16 cellular contexts compared by ENCODE assay signal in genomic region chrX:109740076-109740809, GRCh38. TPM values are rescaled to one million over a fixed set of nuclear protein-coding genes. Genes with fewer than 3 reads are reported as not detected.
DNase-seq lines count a peak whose midpoint lies in the region; ATAC-seq and TF ChIP-seq lines count a peak whose summit lies in the region.
"Had no signal": no experiment of that assay in that cellular context is flagged by ENCODE, and none has a peak within 500 bp of the region (broad histone marks: within the 10 kb centered on the region; RNA-seq: fewer than 3 reads in every experiment).

No MANE protein-coding gene starts in this region.

- H3K79me2 ChIP-seq in smooth muscle cell (ENCODE audit: low read depth) = no peaks in the 10 kb centered on the region

- peak; percentile 31 for ATAC-seq in left colon
- ATAC-seq in upper lobe of right lung = peak; percentile 88
- ATAC-seq: activated CD8-positive, alpha-beta T cell treated with anti-CD3 and anti-CD28 coated beads, Interleukin-2, amount 10 ng/mL, durations not matched to agents 7 days and 5 days; natural killer cell treated with Interleukin-12 subunit alpha and Interleukin-12 subunit beta and Interleukin-15 and Interleukin-18, amount 100 ng/mL, for 72 hours had no signal

- no peak overlapping the region for H3K9ac ChIP-seq in smooth muscle cell (ENCODE audit: low read depth)

- intact Hi-C loops in left colon (cut with DNase I, micrococcal nuclease) (no loop called here), upper lobe of right lung (cut with DNase I) (no loop called here)

- no peaks in the 10 kb centered on the region for H3F3A ChIP-seq in smooth muscle cell (ENCODE audit: low read depth)

- 55% methylated on average over 3 of the region's 3 CpGs for WGBS in smooth muscle cell (ENCODE audit: low lambda C conversion rate)

- H3K36me3 ChIP-seq in upper lobe of right lung = no peaks in the 10 kb centered on the region
- no peaks in the 10 kb centered on the region for H3K36me3 ChIP-seq in smooth muscle cell (ENCODE audit: low read depth)
- H3K36me3 ChIP-seq: tibial artery had no signal

- H3K4me3 ChIP-seq in upper lobe of right lung (no peak overlapping the region), smooth muscle cell (no peak overlapping the region)
- H3K4me3 ChIP-seq: tibial artery had no signal

- DNase-seq in DMS53 (lab: John Stamatoyannopoulos, UW) (peak; percentile 32), DMS53 treated with DMSO at 0.1 percent for 48 hours (lab: John Stamatoyannopoulos, UW; ENCODE audit: unreplicated experiment) (no peak), amniotic epithelial cell (ENCODE audit: low read depth) (peak; percentile 84), left colon (no peak), upper lobe of right lung (no peak), RPMI8226 (no peak), smooth muscle cell (lab: John Stamatoyannopoulos, UW; ENCODE audit: unreplicated experiment) (no peak), NCI-H2081 treated with DMSO at 0.1 percent for 48 hours (lab: John Stamatoyannopoulos, UW) (no peak)
- DNase-seq: activated CD8-positive, alpha-beta T cell treated with anti-CD3 and anti-CD28 coated beads, Interleukin-2, amount 10 ng/mL, durations not matched to agents 7 days and 5 days; activated naive CD4-positive, alpha-beta T cell; cerebellar nuclear complex; stimulated activated CD4-positive, alpha-beta T cell treated with anti-CD3 and anti-CD28 coated beads, Interleukin-12 subunit alpha, Interleukin-12 subunit beta, amount 100 ng/mL, for 4 hours; T-helper 2 cell; tibial artery had no signal

- H3K27ac ChIP-seq in upper lobe of right lung (peak overlapping the region; percentile 51), smooth muscle cell (ENCODE audit: low read depth) (no peak overlapping the region)
- H3K27ac ChIP-seq: 22Rv1, tibial artery had no signal

- TF ChIP-seq CTCF in upper lobe of right lung (IDR thresholded peaks at IDR 0.05) (no peak), smooth muscle cell (IDR thresholded peaks at IDR 0.05; ENCODE audit: borderline replicate concordance, insufficient read depth, poor library complexity, severe bottlenecking) (no peak)

- no peaks in the 10 kb centered on the region for H3K9me3 ChIP-seq in upper lobe of right lung
- no peaks in the 10 kb centered on the region for H3K9me3 ChIP-seq in smooth muscle cell (replicated peaks; ENCODE audit: low read depth)
- H3K9me3 ChIP-seq: tibial artery had no signal

- H2AFZ ChIP-seq in smooth muscle cell (ENCODE audit: low read depth) = no peak overlapping the region

- no peaks in the 10 kb centered on the region for H4K20me1 ChIP-seq in smooth muscle cell (ENCODE audit: low read depth)

- no peaks in the 10 kb centered on the region for H3K4me1 ChIP-seq in upper lobe of right lung
- no peaks in the 10 kb centered on the region for H3K4me1 ChIP-seq in smooth muscle cell (ENCODE audit: low read depth)
- H3K4me1 ChIP-seq: tibial artery had no signal

- no peak overlapping the region for H3K4me2 ChIP-seq in smooth muscle cell

- H3K27me3 ChIP-seq in upper lobe of right lung = no peaks in the 10 kb centered on the region
- no peaks in the 10 kb centered on the region for H3K27me3 ChIP-seq in smooth muscle cell (ENCODE audit: low read depth)
- H3K27me3 ChIP-seq: tibial artery had no signal

RNA-seq across cellular contexts. Expression of gene ACSL4, which starts 7.2 kb away (rescaled TPM):
- total RNA-seq in left colon = 10 to 100 TPM; 11.7 to 17.5 TPM
- 140 TPM for total RNA-seq in upper lobe of right lung
- 61.8 and 79.0 TPM in 2 replicates for total RNA-seq in smooth muscle cell
- 14.7 and 15.4 TPM in 2 replicates for polyA plus RNA-seq in smooth muscle cell

Comparison
In these comparisons a context has a peak if more than half of its experiments do, and no peak if none do; other contexts are left out.
1. DNase-seq: peak in DMS53 (single experiment) and amniotic epithelial cell (single experiment); none in DMS53 treated with DMSO at 0.1 percent for 48 hours (single experiment), left colon (0 of 2), upper lobe of right lung (single experiment), RPMI8226 (single experiment), smooth muscle cell (single experiment) and NCI-H2081 treated with DMSO at 0.1 percent for 48 hours (single experiment).